Comparison of ENCODE assay signal across 19 cellular contexts in genomic region chr12:120631097-120631496, GRCh38. TPM values are rescaled to one million over a fixed set of nuclear protein-coding genes. Genes with fewer than 3 reads are reported as not detected.
A peak's percentile ranks its signal among the peaks of the same experiment; 100 is the strongest.
DNase-seq lines count a peak whose midpoint lies in the region; ATAC-seq and TF ChIP-seq lines count a peak whose summit lies in the region.
"Had no signal": no experiment of that assay in that cellular context is flagged by ENCODE, and none has a peak within 500 bp of the region (broad histone marks: within the 10 kb centered on the region; RNA-seq: fewer than 3 reads in every experiment).

No MANE protein-coding gene starts in this region.

- CTCF ChIA-PET in mammary epithelial cell (lab: Charles Lee; ENCODE audit: low non-redundant PET) = no interaction called here

- H3K4me1 ChIP-seq in neuronal stem cell (ENCODE audit: control insufficient read depth in 2 of 2, insufficient read depth in 1 of 2, low read depth in 1 of 2, low read length in 2 of 2) (peaks cover 0 to 1% of the 10 kb centered on the region in 2 donors), mammary epithelial cell (ENCODE audit: insufficient read depth, low read length) (no peaks in the 10 kb centered on the region)

- no peaks in the 10 kb centered on the region for H3K4me1 Mint-ChIP-seq in chondrocyte (ENCODE audit: low read depth)
- H3K4me1 Mint-ChIP-seq in natural killer cell treated with Interleukin-12 subunit alpha and Interleukin-12 subunit beta and Interleukin-15 and Interleukin-18, amount 100 ng/mL, for 72 hours (ENCODE audit: low read depth in 2 of 2) = no peaks in the 10 kb centered on the region
- H3K4me1 Mint-ChIP-seq: CD4-positive, CD25-positive, alpha-beta regulatory T cell; CD8-positive, alpha-beta memory T cell had no signal

- H3K36me3 ChIP-seq in neuronal stem cell (replicated peaks in 1 of 2; ENCODE audit: control insufficient read depth in 2 of 2, insufficient read depth in 2 of 2, low read length in 2 of 2) (no peaks in the 10 kb centered on the region), mammary epithelial cell (ENCODE audit: insufficient read depth, low read length) (no peaks in the 10 kb centered on the region)
- H3K36me3 ChIP-seq: BE2C had no signal

- no peak overlapping the region for H3K23ac ChIP-seq in neuronal stem cell (ENCODE audit: low read depth, low read length, poor library complexity)

- H3K4me2 ChIP-seq in neuronal stem cell (ENCODE audit: insufficient read depth, low read length, poor library complexity, severe bottlenecking) (no peak overlapping the region), mammary epithelial cell (ENCODE audit: insufficient read depth, low read depth, low read length) (no peak overlapping the region)
- H3K4me2 ChIP-seq: GM23338 had no signal

- no peak for TF ChIP-seq CTCF in chondrocyte (IDR thresholded peaks at IDR 0.05)
- no peak for TF ChIP-seq CTCF in mammary epithelial cell (conservative IDR thresholded peaks at IDR 0.05 in 1 of 2, IDR thresholded peaks at IDR 0.05 in 1 of 2; ENCODE audit: extremely low read depth in 1 of 2, insufficient read depth in 1 of 2, low read depth in 1 of 2, low read length in 2 of 2)

- H3K27ac Mint-ChIP-seq in chondrocyte (ENCODE audit: unreplicated experiment) = no peak overlapping the region
- H3K27ac Mint-ChIP-seq in natural killer cell treated with Interleukin-12 subunit alpha and Interleukin-12 subunit beta and Interleukin-15 and Interleukin-18, amount 100 ng/mL, for 72 hours = no peak overlapping the region
- H3K27ac Mint-ChIP-seq: CD8-positive, alpha-beta memory T cell; GM23338 had no signal

- no peaks in the 10 kb centered on the region for H4K20me1 ChIP-seq in mammary epithelial cell (ENCODE audit: insufficient read depth, low read length)

- no peak overlapping the region for H3K4me3 ChIP-seq in neuronal stem cell (ENCODE audit: low read length in 2 of 2)
- H3K4me3 ChIP-seq in mammary epithelial cell (replicated peaks in 1 of 3; ENCODE audit: insufficient read depth in 1 of 3, low read depth in 2 of 3, low read length in 3 of 3) = no peak overlapping the region
- H3K4me3 ChIP-seq: GM23338 had no signal

- peaks cover 24% of the 10 kb centered on the region for H3K27me3 Mint-ChIP-seq in chondrocyte (ENCODE audit: low read depth)
- H3K27me3 Mint-ChIP-seq in natural killer cell treated with Interleukin-12 subunit alpha and Interleukin-12 subunit beta and Interleukin-15 and Interleukin-18, amount 100 ng/mL, for 72 hours = peaks cover 5 to 8% of the 10 kb centered on the region in 2 donors

- H4K91ac ChIP-seq in neuronal stem cell (ENCODE audit: low read depth, low read length, poor library complexity) = no peak overlapping the region

- no peak overlapping the region for H3K4me3 Mint-ChIP-seq in chondrocyte (ENCODE audit: unreplicated experiment)
- no peak overlapping the region for H3K4me3 Mint-ChIP-seq in natural killer cell treated with Interleukin-12 subunit alpha and Interleukin-12 subunit beta and Interleukin-15 and Interleukin-18, amount 100 ng/mL, for 72 hours
- H3K4me3 Mint-ChIP-seq: CD4-positive, CD25-positive, alpha-beta regulatory T cell; CD8-positive, alpha-beta memory T cell; GM23338 had no signal

- H2BK120ac ChIP-seq in neuronal stem cell (ENCODE audit: low read depth, low read length) = no peak overlapping the region

- intact Hi-C loops in mammary epithelial cell (cut with micrococcal nuclease) = no loop called here

- no peaks in the 10 kb centered on the region for H3K36me3 Mint-ChIP-seq in chondrocyte (ENCODE audit: low read depth)
- H3K36me3 Mint-ChIP-seq in natural killer cell treated with Interleukin-12 subunit alpha and Interleukin-12 subunit beta and Interleukin-15 and Interleukin-18, amount 100 ng/mL, for 72 hours = no peaks in the 10 kb centered on the region
- H3K36me3 Mint-ChIP-seq: CD4-positive, CD25-positive, alpha-beta regulatory T cell; CD8-positive, alpha-beta memory T cell had no signal

- no peak overlapping the region for H2BK12ac ChIP-seq in neuronal stem cell (ENCODE audit: low read length)

- H3K9ac ChIP-seq in neuronal stem cell (ENCODE audit: low read depth, low read length, poor library complexity) = peak overlapping the region; percentile 3
- H3K9ac ChIP-seq in mammary epithelial cell (ENCODE audit: insufficient read depth, low read length) = no peak overlapping the region

- dilution Hi-C loops in mammary epithelial cell (cut with HindIII; ENCODE audit: low sequenced_read_pairs) = no loop called here

- no peaks in the 10 kb centered on the region for H3K79me1 ChIP-seq in neuronal stem cell (ENCODE audit: low read depth, low read length)

- H3K27ac ChIP-seq in neuronal stem cell (replicated peaks; ENCODE audit: low read length) (no peak overlapping the region), mammary epithelial cell (ENCODE audit: insufficient read depth, low read depth, low read length) (no peak overlapping the region)

- H3K4ac ChIP-seq in neuronal stem cell (ENCODE audit: low read length) = no peak overlapping the region

- H4K8ac ChIP-seq in neuronal stem cell (ENCODE audit: low read depth, low read length) = no peak overlapping the region

- H3K27me3 ChIP-seq in neuronal stem cell (ENCODE audit: control insufficient read depth in 3 of 3, insufficient read depth in 3 of 3, low read depth in 1 of 3, low read length in 3 of 3) = peaks cover 0 to 61% (median 0%) of the 10 kb centered on the region in 3 experiments
- no peaks in the 10 kb centered on the region for H3K27me3 ChIP-seq in mammary epithelial cell (ENCODE audit: insufficient read depth, low read length)
- H3K27me3 ChIP-seq: BE2C had no signal

- H2BK15ac ChIP-seq in neuronal stem cell (ENCODE audit: low read length) = no peak overlapping the region

- no peak overlapping the region for H2AK5ac ChIP-seq in neuronal stem cell (ENCODE audit: low read depth, low read length)

- no peak overlapping the region for H2BK5ac ChIP-seq in neuronal stem cell (ENCODE audit: low read length)

- H3K79me2 ChIP-seq in mammary epithelial cell (ENCODE audit: insufficient read depth, low read length) = no peaks in the 10 kb centered on the region

- peak; percentile 88 for DNase-seq in cerebellar cortex (ENCODE audit: low spot score)
- DNase-seq in chondrocyte (ENCODE audit: low spot score) = peak; percentile 27
- no peak for DNase-seq in neuronal stem cell (ENCODE audit: low spot score)
- no peak for DNase-seq in T-helper 9 cell
- no peak for DNase-seq in natural killer cell treated with Interleukin-12 subunit alpha and Interleukin-12 subunit beta and Interleukin-15 and Interleukin-18, amount 100 ng/mL, for 72 hours (ENCODE audit: low spot score)
- no peak for DNase-seq in mammary epithelial cell
- DNase-seq: ACHN; BE2C; CD4-positive, CD25-positive, alpha-beta regulatory T cell; CD8-positive, alpha-beta memory T cell; COR-L47; DMS 273 treated with DMSO at 0.1 percent for 48 hours; DMS53; DND-41; EL; HCEC 1CT had no signal

- no peak for ATAC-seq in natural killer cell treated with Interleukin-12 subunit alpha and Interleukin-12 subunit beta and Interleukin-15 and Interleukin-18, amount 100 ng/mL, for 72 hours
- no peak for ATAC-seq in GM21360 (IDR thresholded peaks at IDR 0.05; ENCODE audit: unreplicated experiment)
- ATAC-seq: GM23338 had no signal

- H3K14ac ChIP-seq in neuronal stem cell (ENCODE audit: low read length) = no peak overlapping the region

- WGBS in neuronal stem cell (ENCODE audit: extremely low coverage in 2 of 2, insufficient read length in 2 of 2, insufficient replicate concordance in 1 of 2), 2 donors = no CpG with 5 or more reads among the region's 5 CpGs
- 37% methylated on average over 5 of the region's 5 CpGs for WGBS in mammary epithelial cell (ENCODE audit: low coverage, missing lambda C conversion rate)

- BruUV-seq in mammary epithelial cell (replicated peaks; lab: Mats Ljungman, UMichigan) = no TSS peak

- no peaks in the 10 kb centered on the region for H3K9me3 Mint-ChIP-seq in chondrocyte (ENCODE audit: low read depth)
- no peaks in the 10 kb centered on the region for H3K9me3 Mint-ChIP-seq in natural killer cell treated with Interleukin-12 subunit alpha and Interleukin-12 subunit beta and Interleukin-15 and Interleukin-18, amount 100 ng/mL, for 72 hours
- H3K9me3 Mint-ChIP-seq: CD4-positive, CD25-positive, alpha-beta regulatory T cell; CD8-positive, alpha-beta memory T cell; GM23338 had no signal

- H3K18ac ChIP-seq in neuronal stem cell (ENCODE audit: low read length) = no peak overlapping the region

- in situ Hi-C loops in mammary epithelial cell (cut with MboI; ENCODE audit: low sequenced_read_pairs in 2 of 2) = no loop called here

- H2AFZ ChIP-seq in neuronal stem cell (ENCODE audit: low read length) = no peak overlapping the region
- no peak overlapping the region for H2AFZ ChIP-seq in mammary epithelial cell (ENCODE audit: low read depth, low read length)
- H2AFZ ChIP-seq: GM23338 had no signal

- H3K9me3 ChIP-seq in neuronal stem cell (replicated peaks in 1 of 2; ENCODE audit: control insufficient read depth in 2 of 2, insufficient read depth in 1 of 2, low read depth in 1 of 2, low read length in 2 of 2) (no peaks in the 10 kb centered on the region), mammary epithelial cell (replicated peaks; ENCODE audit: insufficient read depth, low read length) (no peaks in the 10 kb centered on the region)
- H3K9me3 ChIP-seq: BE2C had no signal

RNA-seq across cellular contexts. Expression of gene CABP1, which starts 9.3 kb away (rescaled TPM):
- not detected in 3 replicates for total RNA-seq in chondrocyte
- polyA plus RNA-seq in neuronal stem cell (2013, experiment 1 of 2) = 1.2 TPM
- polyA plus RNA-seq in neuronal stem cell (2013, experiment 2 of 2) = 1.2 TPM
- total RNA-seq in natural killer cell treated with Interleukin-12 subunit alpha and Interleukin-12 subunit beta and Interleukin-15 and Interleukin-18, amount 100 ng/mL, for 72 hours = under 1 TPM in 1 of 2 donors, not detected in 1; 0.24 TPM
- total RNA-seq in mammary epithelial cell = under 1 TPM in 1 of 2 donors, not detected in 1; 0.26 TPM
- polyA plus RNA-seq in mammary epithelial cell = 0.03 TPM
- polyA minus RNA-seq in mammary epithelial cell = not detected
- total RNA-seq: CD4-positive, CD25-positive, alpha-beta regulatory T cell; HT1080 had no signal
- polyA plus RNA-seq: CD4-positive, CD25-positive, alpha-beta regulatory T cell; CD8-positive, alpha-beta memory T cell had no signal

RNA-seq across cellular contexts. Expression of gene POP5, which starts 49.9 kb away (rescaled TPM):
- total RNA-seq in chondrocyte (25.1 to 59.8 TPM (median 27.8 TPM) in 3 replicates), mammary epithelial cell (10 to 100 TPM; 19.3 to 35.6 TPM)
- polyA plus RNA-seq in neuronal stem cell (2013, experiment 1 of 2) = 29.0 TPM
- polyA plus RNA-seq in neuronal stem cell (2013, experiment 2 of 2) = 30.3 TPM
- 10 to 100 TPM; 51.2 to 69.4 TPM for total RNA-seq in natural killer cell treated with Interleukin-12 subunit alpha and Interleukin-12 subunit beta and Interleukin-15 and Interleukin-18, amount 100 ng/mL, for 72 hours
- polyA plus RNA-seq in mammary epithelial cell = 82.6 TPM
- 16.3 TPM for polyA minus RNA-seq in mammary epithelial cell

RNA-seq across cellular contexts. Expression of gene MLEC, which starts 55.9 kb away (rescaled TPM):
- 143 to 204 TPM (median 144 TPM) in 3 replicates for total RNA-seq in chondrocyte
- polyA plus RNA-seq in neuronal stem cell (2013, experiment 1 of 2) = 57.0 TPM
- 60.7 TPM for polyA plus RNA-seq in neuronal stem cell (2013, experiment 2 of 2)
- 100 to 1,000 TPM; 115 to 158 TPM for total RNA-seq in natural killer cell treated with Interleukin-12 subunit alpha and Interleukin-12 subunit beta and Interleukin-15 and Interleukin-18, amount 100 ng/mL, for 72 hours
- 100 to 1,000 TPM in 1 of 2 donors, 10 to 100 TPM in 1; 64.7 to 114 TPM for total RNA-seq in mammary epithelial cell
- polyA plus RNA-seq in mammary epithelial cell = 37.1 TPM
- polyA minus RNA-seq in mammary epithelial cell = 150 TPM

Comparison
In these comparisons a context has a peak if more than half of its experiments do, and no peak if none do; other contexts are left out.
1. DNase-seq: peak in cerebellar cortex (single experiment) and chondrocyte (single experiment); none in neuronal stem cell (single experiment), T-helper 9 cell (single experiment), natural killer cell treated with Interleukin-12 subunit alpha and Interleukin-12 subunit beta and Interleukin-15 and Interleukin-18, amount 100 ng/mL, for 72 hours (single experiment) and mammary epithelial cell (single experiment).